23 cellular contexts compared by ENCODE assay signal in genomic region chr7:111525100-111525499, GRCh38.
"Had no signal": no experiment of that assay in that cellular context is flagged by ENCODE, and none has a peak within 500 bp of the region (broad histone marks: within the 10 kb centered on the region; RNA-seq: fewer than 3 reads in every experiment).

No MANE protein-coding gene starts in this region.

- H3K27ac Mint-ChIP-seq: naive thymus-derived CD4-positive, alpha-beta T cell; natural killer cell treated with Interleukin-12 subunit alpha and Interleukin-12 subunit beta and Interleukin-15 and Interleukin-18, amount 100 ng/mL, for 72 hours; progenitor cell of endocrine pancreas had no signal

- H3K27ac ChIP-seq: left ventricle myocardium inferior, ovary, right atrium auricular region, right lobe of liver, stomach, testis, thyroid gland, transverse colon, upper lobe of left lung, vagina had no signal

- DNase-seq: hypothalamus; islet precursor cell; left ventricle myocardium inferior; midbrain; mucosa of descending colon; naive thymus-derived CD4-positive, alpha-beta T cell; ovary; right lobe of liver; stimulated activated CD4-positive, alpha-beta T cell treated with anti-CD3 and anti-CD28 coated beads, Interleukin-12 subunit alpha, Interleukin-12 subunit beta, amount 100 ng/mL, for 4 hours; stimulated activated CD4-positive, alpha-beta T cell treated with anti-CD3 and anti-CD28 coated beads, Interleukin-15, amount 100 ng/mL, for 24 hours; stimulated activated CD4-positive, alpha-beta T cell treated with anti-CD3 and anti-CD28 coated beads, Interleukin-2, amount 100 ng/mL, for 24 hours; stimulated activated CD4-positive, alpha-beta T cell treated with anti-CD3 and anti-CD28 coated beads, Interleukin-4, amount 100 ng/mL, for 1 hour; stimulated activated naive CD4-positive, alpha-beta T cell; stomach; testis; thyroid gland; transverse colon; upper lobe of left lung had no signal

- H3K36me3 ChIP-seq: ovary, right lobe of liver, thyroid gland, transverse colon, upper lobe of left lung had no signal

- H3K4me3 ChIP-seq: left ventricle myocardium inferior, lung, mucosa of descending colon, ovary, right atrium auricular region, right lobe of liver, stomach, testis, thyroid gland, transverse colon, upper lobe of left lung, vagina had no signal

- H3K27me3 Mint-ChIP-seq: naive thymus-derived CD4-positive, alpha-beta T cell; progenitor cell of endocrine pancreas had no signal

- H3K27me3 ChIP-seq: ovary, right atrium auricular region, right lobe of liver, stomach, testis, thyroid gland, transverse colon, upper lobe of left lung, vagina had no signal

- ATAC-seq: mucosa of descending colon; naive thymus-derived CD4-positive, alpha-beta T cell; natural killer cell treated with Interleukin-12 subunit alpha and Interleukin-12 subunit beta and Interleukin-15 and Interleukin-18, amount 100 ng/mL, for 72 hours; right lobe of liver had no signal

- H3K4me3 Mint-ChIP-seq: naive thymus-derived CD4-positive, alpha-beta T cell; natural killer cell treated with Interleukin-12 subunit alpha and Interleukin-12 subunit beta and Interleukin-15 and Interleukin-18, amount 100 ng/mL, for 72 hours had no signal

- H3K4me1 ChIP-seq: testis, thyroid gland, upper lobe of left lung had no signal
